Comparison of ENCODE assay signal across 34 cellular contexts in genomic region chr15:42129364-42129763, GRCh38. TPM values are rescaled to one million over a fixed set of nuclear protein-coding genes. Genes with fewer than 3 reads are reported as not detected.
"Had no signal": no experiment of that assay in that cellular context is flagged by ENCODE, and none has a peak within 500 bp of the region (broad histone marks: within the 10 kb centered on the region; RNA-seq: fewer than 3 reads in every experiment).

No MANE protein-coding gene starts in this region.

- H3K4me1 ChIP-seq: esophagus muscularis mucosa, foreskin keratinocyte, gastroesophageal sphincter, heart right ventricle had no signal

- H3K9me3 ChIP-seq: esophagus muscularis mucosa, gastroesophageal sphincter, heart right ventricle had no signal

- FAIRE-seq: astrocyte, bronchial epithelial cell had no signal

- H3K4me2 ChIP-seq: hepatocyte had no signal

- DNase-seq: activated CD4-positive, alpha-beta T cell treated with anti-CD3 and anti-CD28 coated beads for 36 hours; activated CD4-positive, alpha-beta T cell treated with anti-CD3 and anti-CD28 coated beads, Interleukin-2, amount 10 ng/mL, durations not matched to agents 7 days and 5 days; activated CD4-positive, alpha-beta T cell treated with anti-CD3 and anti-CD28 coated beads, Interleukin-2, amount 50 U/mL, for 4 hours; activated CD4-positive, CD25-positive, alpha-beta regulatory T cell; activated CD4-positive, CD25-positive, alpha-beta regulatory T cell treated with anti-CD3 and anti-CD28 coated beads, Interleukin-2, amount 50 U/mL, for 72 hours; activated CD8-positive, alpha-beta memory T cell treated with anti-CD3 and anti-CD28 coated beads for 24 hours; activated CD8-positive, alpha-beta T cell treated with anti-CD3 and anti-CD28 coated beads for 36 hours; activated effector memory CD4-positive, alpha-beta T cell treated with Interleukin-2 at 50 U/mL for 16 hours; activated gamma-delta T cell treated with Interleukin-2 at 50 U/mL for 16 hours; activated naive CD4-positive, alpha-beta T cell treated with anti-CD3 and anti-CD28 coated beads, Interleukin-2, amount 50 U/mL, for 16 hours; activated naive CD4-positive, alpha-beta T cell treated with Interleukin-2 at 50 U/mL for 16 hours; activated T-cell treated with anti-CD3 and anti-CD28 coated beads, Interleukin-2, amount 50 U/mL, for 4 hours; amniotic stem cell; anterior cingulate cortex; brain microvascular endothelial cell; effector CD4-positive, alpha-beta T cell; effector memory CD8-positive, alpha-beta T cell; erythroblast; foreskin keratinocyte; heart right ventricle; T-helper 2 cell had no signal

- H3K27ac ChIP-seq: brain microvascular endothelial cell, coronary artery, esophagus muscularis mucosa, foreskin keratinocyte, gastroesophageal sphincter, heart right ventricle, hepatocyte had no signal

- H3K79me2 ChIP-seq: hepatocyte had no signal

- H3K4me3 Mint-ChIP-seq: activated CD4-positive, alpha-beta T cell treated with anti-CD3 and anti-CD28 coated beads for 36 hours; activated CD4-positive, alpha-beta T cell treated with anti-CD3 and anti-CD28 coated beads, Interleukin-2, amount 10 ng/mL, durations not matched to agents 7 days and 5 days; activated CD8-positive, alpha-beta T cell treated with anti-CD3 and anti-CD28 coated beads for 36 hours; activated naive CD8-positive, alpha-beta T cell; activated T-cell treated with anti-CD3 and anti-CD28 coated beads, Interleukin-2, amount 50 U/mL, for 4 hours; activated T-helper 17 cell treated with anti-CD3 and anti-CD28 coated beads, Interleukin-2, amount 50 U/mL, for 72 hours; central memory CD8-positive, alpha-beta T cell; dendritic cell treated with granulocyte-macrophage colony-stimulating factor and Interleukin-4, amounts not matched to agents 40 ng/mL and 50 ng/mL, for 4 days; effector memory CD8-positive, alpha-beta T cell had no signal

- H3K36me3 ChIP-seq: brain microvascular endothelial cell, esophagus muscularis mucosa, gastroesophageal sphincter, heart right ventricle had no signal

- H2AFZ ChIP-seq: hepatocyte had no signal

- H3K4me3 ChIP-seq: coronary artery, esophagus muscularis mucosa, gastroesophageal sphincter, heart right ventricle, hepatocyte had no signal

- H3K4me1 Mint-ChIP-seq: activated CD4-positive, alpha-beta T cell treated with anti-CD3 and anti-CD28 coated beads for 36 hours; activated CD4-positive, alpha-beta T cell treated with anti-CD3 and anti-CD28 coated beads, Interleukin-2, amount 10 ng/mL, durations not matched to agents 7 days and 5 days; activated T-helper 17 cell treated with anti-CD3 and anti-CD28 coated beads, Interleukin-2, amount 50 U/mL, for 72 hours; central memory CD8-positive, alpha-beta T cell had no signal

- H3K9me3 Mint-ChIP-seq: activated CD4-positive, alpha-beta T cell treated with anti-CD3 and anti-CD28 coated beads, Interleukin-2, amount 10 ng/mL, durations not matched to agents 7 days and 5 days; activated CD8-positive, alpha-beta T cell treated with anti-CD3 and anti-CD28 coated beads for 36 hours; activated T-cell treated with anti-CD3 and anti-CD28 coated beads, Interleukin-2, amount 50 U/mL, for 4 hours; activated T-helper 17 cell treated with anti-CD3 and anti-CD28 coated beads, Interleukin-2, amount 50 U/mL, for 72 hours; central memory CD8-positive, alpha-beta T cell; dendritic cell treated with granulocyte-macrophage colony-stimulating factor and Interleukin-4, amounts not matched to agents 40 ng/mL and 50 ng/mL, for 4 days had no signal

- H3K36me3 Mint-ChIP-seq: activated naive CD8-positive, alpha-beta T cell had no signal

- ATAC-seq: activated CD4-positive, alpha-beta T cell treated with anti-CD3 and anti-CD28 coated beads for 36 hours; activated CD8-positive, alpha-beta T cell treated with anti-CD3 and anti-CD28 coated beads for 36 hours; activated T-cell treated with anti-CD3 and anti-CD28 coated beads, Interleukin-2, amount 50 U/mL, for 4 hours; activated T-helper 17 cell treated with anti-CD3 and anti-CD28 coated beads, Interleukin-2, amount 50 U/mL, for 72 hours; effector memory CD8-positive, alpha-beta T cell; foreskin keratinocyte; gastroesophageal sphincter; heart right ventricle had no signal

- H3K27me3 Mint-ChIP-seq: activated naive CD8-positive, alpha-beta T cell; dendritic cell treated with granulocyte-macrophage colony-stimulating factor and Interleukin-4, amounts not matched to agents 40 ng/mL and 50 ng/mL, for 4 days had no signal

- H3K27ac Mint-ChIP-seq: activated CD4-positive, alpha-beta T cell treated with anti-CD3 and anti-CD28 coated beads for 36 hours; activated CD4-positive, alpha-beta T cell treated with anti-CD3 and anti-CD28 coated beads, Interleukin-2, amount 10 ng/mL, durations not matched to agents 7 days and 5 days; activated CD8-positive, alpha-beta T cell treated with anti-CD3 and anti-CD28 coated beads for 36 hours; activated naive CD8-positive, alpha-beta T cell; activated T-helper 17 cell treated with anti-CD3 and anti-CD28 coated beads, Interleukin-2, amount 50 U/mL, for 72 hours; dendritic cell treated with granulocyte-macrophage colony-stimulating factor and Interleukin-4, amounts not matched to agents 40 ng/mL and 50 ng/mL, for 4 days; effector memory CD8-positive, alpha-beta T cell had no signal

RNA-seq across cellular contexts. Expression of gene PLA2G4F, which starts 27.1 kb away (rescaled TPM):
- total RNA-seq: activated CD4-positive, alpha-beta T cell treated with anti-CD3 and anti-CD28 coated beads for 36 hours; activated CD4-positive, alpha-beta T cell treated with anti-CD3 and anti-CD28 coated beads, Interleukin-2, amount 10 ng/mL, durations not matched to agents 7 days and 5 days; activated CD8-positive, alpha-beta T cell treated with anti-CD3 and anti-CD28 coated beads for 36 hours; activated T-helper 17 cell treated with anti-CD3 and anti-CD28 coated beads, Interleukin-2, amount 50 U/mL, for 72 hours; cerebellum; glomerular endothelial cell had no signal

RNA-seq across cellular contexts. Expression of gene PLA2G4D, which starts 35.0 kb away (rescaled TPM):
- total RNA-seq: activated CD4-positive, alpha-beta T cell treated with anti-CD3 and anti-CD28 coated beads for 36 hours; activated CD4-positive, alpha-beta T cell treated with anti-CD3 and anti-CD28 coated beads, Interleukin-2, amount 10 ng/mL, durations not matched to agents 7 days and 5 days; activated CD8-positive, alpha-beta T cell treated with anti-CD3 and anti-CD28 coated beads for 36 hours; activated T-cell treated with anti-CD3 and anti-CD28 coated beads, Interleukin-2, amount 50 U/mL, for 4 hours; astrocyte; cardiac septum; esophagus muscularis mucosa; gastroesophageal sphincter; glomerular endothelial cell; heart right ventricle had no signal
